In the genomic region with DNA sequence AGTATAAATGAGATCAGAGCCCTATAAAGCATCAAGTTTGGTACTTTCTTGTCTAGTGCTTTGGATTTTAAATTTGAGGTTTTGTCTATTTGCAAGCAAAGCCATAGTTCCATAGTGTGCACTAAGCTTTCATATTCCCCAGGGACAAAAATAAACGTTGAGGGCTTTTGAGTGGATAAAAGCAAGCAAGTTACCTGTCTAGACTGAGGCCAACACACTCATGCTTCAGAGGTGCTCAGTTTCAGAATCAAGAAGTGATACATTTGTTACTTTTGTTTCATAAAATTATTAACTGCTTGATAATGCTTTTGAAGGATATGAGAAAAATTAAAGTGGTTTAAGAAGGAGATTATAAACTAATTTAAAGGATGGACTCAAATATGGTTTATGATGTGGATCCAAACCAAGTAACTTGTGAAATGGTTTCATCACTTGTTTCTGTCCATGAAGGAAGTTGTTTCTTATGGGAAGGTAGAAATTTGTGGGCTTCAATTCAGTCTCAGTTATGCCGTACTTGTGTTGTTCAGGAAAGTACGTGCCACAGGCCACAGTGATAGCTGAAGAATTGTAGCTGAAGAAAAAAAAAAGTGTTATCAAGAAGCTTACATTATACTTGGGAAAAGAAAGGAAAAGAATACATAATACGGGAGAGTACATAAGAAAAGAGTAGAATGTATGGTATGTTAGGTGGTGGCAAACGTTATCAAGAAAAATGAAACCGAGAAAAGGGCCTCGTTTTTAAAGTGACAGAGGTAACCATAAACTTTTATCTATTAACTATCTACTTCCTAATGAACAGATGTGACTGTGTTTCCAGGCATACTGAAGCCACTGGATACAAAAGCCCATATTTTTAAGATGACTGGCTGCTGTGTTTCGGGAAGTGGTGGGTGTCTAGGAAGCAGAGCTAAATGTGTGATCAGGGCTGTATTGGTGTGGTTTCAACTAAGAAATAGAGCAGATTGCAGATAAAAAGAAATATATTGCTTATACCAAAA, we compare ENCODE assay signal across 15 cellular contexts.
DNase-seq lines count a peak whose midpoint lies in the region; ATAC-seq, FAIRE-seq and TF ChIP-seq lines count a peak whose summit lies in the region.
"Had no signal": no experiment of that assay in that cellular context is flagged by ENCODE, and none has a peak within 500 bp of the region (broad histone marks: within the 10 kb centered on the region; RNA-seq: fewer than 3 reads in every experiment).

No MANE protein-coding gene starts in this region.

- peak overlapping the region; percentile 20 for H3K27ac Mint-ChIP-seq in Calu3 (ENCODE audit: unreplicated experiment)

- no peaks in the 10 kb centered on the region for H3K36me3 Mint-ChIP-seq in Calu3 (ENCODE audit: insufficient read depth, unreplicated experiment)

- no peaks in the 10 kb centered on the region for H3K27me3 Mint-ChIP-seq in Calu3 (ENCODE audit: unreplicated experiment)

- CTCF ChIA-PET in Calu3 (lab: Charles Lee) = interaction anchor here (1.6 kb wide), 1 partner anchor 32 kb away, joined by 3 read pairs; no protein-coding TSS in a partner anchor

- no peak overlapping the region for H3K27ac ChIP-seq in foreskin keratinocyte
- H3K27ac ChIP-seq: adrenal gland, heart right ventricle, testis had no signal

- DNase-seq in Calu3 (no peak), GM19239 (ENCODE audit: insufficient read length, low spot score) (no peak), UCSD-AML1 (lab: John Stamatoyannopoulos, UW; ENCODE audit: unreplicated experiment) (peak; percentile 28), DMS53 treated with DMSO at 0.1 percent for 48 hours (lab: John Stamatoyannopoulos, UW; ENCODE audit: unreplicated experiment) (no peak), foreskin keratinocyte (no peak), NCI-H2196 treated with DMSO at 0.1 percent for 48 hours (lab: John Stamatoyannopoulos, UW; ENCODE audit: unreplicated experiment) (no peak)
- no peak for DNase-seq in stimulated activated CD4-positive, alpha-beta T cell treated with anti-CD3 and anti-CD28 coated beads, Interleukin-4, amount 100 ng/mL, for 24 hours
- DNase-seq: activated CD4-positive, CD25-positive, alpha-beta regulatory T cell treated with anti-CD3 and anti-CD28 coated beads, Interleukin-2, amount 50 U/mL, for 72 hours; adrenal gland; effector CD8-positive, alpha-beta T cell; heart right ventricle; Karpas-422; testis had no signal

- H3K4me1 Mint-ChIP-seq in Calu3 (ENCODE audit: low read depth, unreplicated experiment) = peaks cover 8% of the 10 kb centered on the region

- peaks cover 4% of the 10 kb centered on the region for H3K9me3 Mint-ChIP-seq in Calu3 (ENCODE audit: low read depth, unreplicated experiment)

- no peak for TF ChIP-seq CTCF in Calu3 (IDR thresholded peaks at IDR 0.05; ENCODE audit: unreplicated experiment)
- TF ChIP-seq CTCF in foreskin keratinocyte (conservative IDR thresholded peaks at IDR 0.05) = no peak

- FAIRE-seq in GM19239 (lab: Jason Lieb, UNC) = peak; percentile 18
- FAIRE-seq: GM12878 had no signal

- H3K27me3 ChIP-seq in foreskin keratinocyte = no peaks in the 10 kb centered on the region
- H3K27me3 ChIP-seq: adrenal gland, heart right ventricle, testis had no signal

- no peaks in the 10 kb centered on the region for H3K4me1 ChIP-seq in foreskin keratinocyte
- H3K4me1 ChIP-seq: adrenal gland, heart right ventricle, testis had no signal

- peak; percentile 72 for ATAC-seq in HG02981 (IDR thresholded peaks at IDR 0.05; ENCODE audit: unreplicated experiment)
- ATAC-seq in foreskin keratinocyte = no peak
- ATAC-seq: GM12878, heart right ventricle had no signal

- BruUV-seq in Calu3 (replicated peaks; lab: Mats Ljungman, UMichigan) = no TSS peak

- intact Hi-C loops in Calu3 (cut with micrococcal nuclease; ENCODE audit: unreplicated experiment) = no loop called here

- peak overlapping the region; percentile 51 for H3K4me3 Mint-ChIP-seq in Calu3 (ENCODE audit: low read depth, unreplicated experiment)
